Comparison of ENCODE assay signal across 23 cellular contexts in genomic region chr16:88321635-88322499, GRCh38.
DNase-seq lines count a peak whose midpoint lies in the region; ATAC-seq, FAIRE-seq and TF ChIP-seq lines count a peak whose summit lies in the region.
"Had no signal": no experiment of that assay in that cellular context is flagged by ENCODE, and none has a peak within 500 bp of the region (broad histone marks: within the 10 kb centered on the region; RNA-seq: fewer than 3 reads in every experiment).

No MANE protein-coding gene starts in this region.

- peaks cover 4% of the 10 kb centered on the region; the same call in 1 of the 2 replicates for H3K9me1 ChIP-seq in IMR-90 (ENCODE audit: insufficient read depth, low read length)

- H3K23ac ChIP-seq in IMR-90 (ENCODE audit: low read depth, low read length) = no peak overlapping the region

- no peak for TF ChIP-seq RAD21 in IMR-90 (IDR thresholded peaks at IDR 0.05; ENCODE audit: low read length)

- H2BK5ac ChIP-seq in IMR-90 (ENCODE audit: low read depth, low read length, poor library complexity, severe bottlenecking) = no peak overlapping the region

- H3K4me3 ChIP-seq in IMR-90 (ENCODE audit: insufficient read depth, low read depth, low read length) (no peak overlapping the region), kidney (ENCODE audit: low read length in 2 of 2) (no peak overlapping the region), osteoblast (ENCODE audit: insufficient read depth, low read length) (no peak overlapping the region), gastroesophageal sphincter (no peak overlapping the region)
- H3K4me3 ChIP-seq: A549; BLaER1 treated with 17β-estradiol and CSF1 and Interleukin-3, amounts not matched to agents 10 nM and 100 nM; GM23248 had no signal

- H3K9ac ChIP-seq in IMR-90 (ENCODE audit: low read depth, low read length) = no peak overlapping the region
- H3K9ac ChIP-seq in kidney (ENCODE audit: low read length in 2 of 2) = no peak overlapping the region
- H3K9ac ChIP-seq: BLaER1 treated with 17β-estradiol and CSF1 and Interleukin-3, amounts not matched to agents 10 nM and 100 nM; GM23248 had no signal

- intact Hi-C loops in Right ventricle myocardium superior (cut with DNase I) = no loop called here
- intact Hi-C loops in left ventricle myocardium superior (cut with micrococcal nuclease) = no loop called here
- intact Hi-C loops in IMR-90 (cut with micrococcal nuclease) = no loop called here
- intact Hi-C loops in kidney (cut with DNase I) = no loop called here

- peak overlapping the region; percentile 80 for H4K91ac ChIP-seq in IMR-90 (ENCODE audit: insufficient read depth, low read depth, low read length)

- H2BK120ac ChIP-seq in IMR-90 (ENCODE audit: low read depth, low read length) = peak overlapping the region; percentile 88

- no peaks in the 10 kb centered on the region for H3K36me3 ChIP-seq in IMR-90 (ENCODE audit: control insufficient read depth, insufficient read depth, low read length)
- H3K36me3 ChIP-seq in kidney (ENCODE audit: control insufficient read depth in 1 of 2, insufficient read depth in 2 of 2, low read length in 2 of 2) = no peaks in the 10 kb centered on the region
- H3K36me3 ChIP-seq in osteoblast (ENCODE audit: insufficient read depth, low read length) = no peaks in the 10 kb centered on the region
- no peaks in the 10 kb centered on the region for H3K36me3 ChIP-seq in gastroesophageal sphincter
- H3K36me3 ChIP-seq: BE2C; BLaER1 treated with 17β-estradiol and CSF1 and Interleukin-3, amounts not matched to agents 10 nM and 100 nM had no signal

- TF ChIP-seq POLR2A in IMR-90 (IDR thresholded peaks at IDR 0.05; ENCODE audit: low read depth, low read length) (no peak), gastroesophageal sphincter (IDR thresholded peaks at IDR 0.05) (no peak)

- H3K56ac ChIP-seq in IMR-90 (ENCODE audit: extremely low read depth, insufficient read depth, low read length) = no peak overlapping the region

- peak overlapping the region; percentile 69 for H2AK5ac ChIP-seq in IMR-90 (ENCODE audit: low read depth, low read length)

- no peak overlapping the region for H3K4me2 ChIP-seq in IMR-90 (ENCODE audit: low read depth, low read length)
- H3K4me2 ChIP-seq in osteoblast (ENCODE audit: insufficient read depth, low read length) = no peak overlapping the region
- H3K4me2 ChIP-seq: A549 had no signal

- H3K79me1 ChIP-seq in IMR-90 (ENCODE audit: low read depth in 1 of 2, low read length in 2 of 2) = no peaks in the 10 kb centered on the region

- H2AFZ ChIP-seq in IMR-90 (replicated peaks; ENCODE audit: low read length, poor library complexity) = peak overlapping the region; percentile 54
- H2AFZ ChIP-seq in osteoblast (ENCODE audit: low read length) = no peak overlapping the region
- H2AFZ ChIP-seq: GM23248 had no signal

- H3K18ac ChIP-seq in IMR-90 (ENCODE audit: low read depth, low read length) = no peak overlapping the region

- FAIRE-seq in kidney (lab: Jason Lieb, UNC) = no peak
- FAIRE-seq: A549, G401.6, GM12892, GM19239, H1 had no signal

- H4K20me1 ChIP-seq in IMR-90 (ENCODE audit: insufficient read depth, low read length) = no peaks in the 10 kb centered on the region
- H4K20me1 ChIP-seq in osteoblast (ENCODE audit: insufficient read depth, low read length) = no peaks in the 10 kb centered on the region

- TF ChIP-seq EP300 in gastroesophageal sphincter (IDR thresholded peaks at IDR 0.05) = no peak

- POLR2A ChIA-PET in IMR-90 (lab: Charles Lee; ENCODE audit: unreplicated experiment) = no interaction called here

- in situ Hi-C loops in IMR-90 (cut with MboI; ENCODE audit: low sequenced_read_pairs) = no loop called here

- TF ChIP-seq CTCF in IMR-90 (conservative IDR thresholded peaks at IDR 0.05; ENCODE audit: low read depth, low read length) (no peak), kidney (IDR thresholded peaks at IDR 0.05; ENCODE audit: borderline replicate concordance, extremely low read depth, insufficient read depth) (no peak), osteoblast (IDR thresholded peaks at IDR 0.05; ENCODE audit: extremely low read depth, low read depth, low read length) (no peak), gastroesophageal sphincter (IDR thresholded peaks at IDR 0.05) (no peak)

- BruUV-seq in IMR-90 (replicated peaks; lab: Mats Ljungman, UMichigan) = no TSS peak

- dilution Hi-C loops in IMR-90 (cut with HindIII; ENCODE audit: low sequenced_read_pairs, unreplicated experiment) = no loop called here

- H2AK9ac ChIP-seq in IMR-90 (replicated peaks; ENCODE audit: low read depth, low read length, poor library complexity) = peak overlapping the region; percentile 48

- H3K4ac ChIP-seq in IMR-90 (ENCODE audit: low read depth, low read length) = peak overlapping the region; percentile 54; the same call in 1 of the 2 replicates

- H3K27ac ChIP-seq in IMR-90 (ENCODE audit: insufficient read depth, low read length) (no peak overlapping the region), kidney (ENCODE audit: low read depth in 2 of 2, low read length in 2 of 2) (no peak overlapping the region), osteoblast (ENCODE audit: low read depth, low read length) (no peak overlapping the region), gastroesophageal sphincter (no peak overlapping the region)
- H3K27ac ChIP-seq: BLaER1 treated with 17β-estradiol and CSF1 and Interleukin-3, amounts not matched to agents 10 nM and 100 nM; GM23248 had no signal

- H4K5ac ChIP-seq in IMR-90 (ENCODE audit: low read depth, low read length) = no peak overlapping the region

- DNase-seq in Right ventricle myocardium superior = peak; percentile 36
- DNase-seq in left ventricle myocardium superior = no peak
- no peak for DNase-seq in IMR-90
- peak; percentile 69 for DNase-seq in kidney
- peak; percentile 73 for DNase-seq in osteoblast (ENCODE audit: insufficient read length, low spot score, missing footprints)
- no peak for DNase-seq in COLO668 (lab: John Stamatoyannopoulos, UW; ENCODE audit: unreplicated experiment)
- no peak for DNase-seq in kidney tubule cell (ENCODE audit: low spot score)
- DNase-seq: 8988T; ACHN; AML-193; CD8-positive, alpha-beta memory T cell; COR-L47; DMS153; GM23248; HCEC 1CT had no signal

- H3K27me3 ChIP-seq in IMR-90 (ENCODE audit: control insufficient read depth, insufficient read depth, low read length) = no peaks in the 10 kb centered on the region
- H3K27me3 ChIP-seq in osteoblast (ENCODE audit: insufficient read depth, low read length) = no peaks in the 10 kb centered on the region
- peaks cover 21% of the 10 kb centered on the region for H3K27me3 ChIP-seq in gastroesophageal sphincter
- H3K27me3 ChIP-seq: BE2C; BLaER1 treated with 17β-estradiol and CSF1 and Interleukin-3, amounts not matched to agents 10 nM and 100 nM had no signal

- H4K8ac ChIP-seq in IMR-90 (ENCODE audit: low read depth in 2 of 2, low read length in 2 of 2) = no peak overlapping the region

- ATAC-seq in Right ventricle myocardium superior (ENCODE audit: poor library complexity) (no peak), left ventricle myocardium superior (no peak), IMR-90 (ENCODE audit: low read depth) (no peak), gastroesophageal sphincter (no peak)

- H3K9me3 ChIP-seq in IMR-90 (ENCODE audit: control insufficient read depth, insufficient read depth, low read length) (no peaks in the 10 kb centered on the region), kidney (ENCODE audit: control insufficient read depth in 1 of 2, low read length in 2 of 2) (no peaks in the 10 kb centered on the region), osteoblast (ENCODE audit: low read depth, low read length) (no peaks in the 10 kb centered on the region), gastroesophageal sphincter (peaks cover 0 to 8% (median 0%) of the 10 kb centered on the region in 3 donors)
- H3K9me3 ChIP-seq: BE2C had no signal

- 96% methylated on average over 18 of the region's 32 CpGs; no CpG with 5 or more reads in 1 of the 2 experiments for WGBS in IMR-90 (ENCODE audit: extremely low coverage in 2 of 2, insufficient read length in 1 of 2), 2 experiments
- 96 to 100% methylated on average over 2 to 6 of the region's 32 CpGs for WGBS in gastroesophageal sphincter (ENCODE audit: low coverage in 1 of 2), 2 donors

- no peaks in the 10 kb centered on the region for H3K79me2 ChIP-seq in osteoblast (ENCODE audit: insufficient read depth, low read length)

- H2BK20ac ChIP-seq in IMR-90 (ENCODE audit: low read depth, low read length) = no peak overlapping the region

- peak overlapping the region; percentile 74; the same call in 1 of the 3 replicates for H2BK15ac ChIP-seq in IMR-90 (ENCODE audit: low read depth, low read length)

- H3K14ac ChIP-seq in IMR-90 (replicated peaks; ENCODE audit: low read depth, low read length) = no peak overlapping the region

- CTCF ChIA-PET in IMR-90 (lab: Yijun Ruan, JAX) = interaction anchor here (0.7 kb wide), 1 partner anchor 125 kb away, joined by 4 read pairs; no protein-coding TSS in a partner anchor

- peaks cover 7% of the 10 kb centered on the region; the same call in 1 of the 2 replicates for H3K4me1 ChIP-seq in IMR-90 (ENCODE audit: control insufficient read depth, insufficient read depth, low read length)
- no peaks in the 10 kb centered on the region for H3K4me1 ChIP-seq in kidney (ENCODE audit: control insufficient read depth in 1 of 2, insufficient read depth in 1 of 2, low read depth in 1 of 2, low read length in 2 of 2)
- no peaks in the 10 kb centered on the region for H3K4me1 ChIP-seq in osteoblast (ENCODE audit: insufficient read depth, low read length)
- H3K4me1 ChIP-seq in gastroesophageal sphincter = no peaks in the 10 kb centered on the region
- H3K4me1 ChIP-seq: BE2C had no signal

TF ChIP-seq in IMR-90, 13 proteins besides CTCF, POLR2A, EP300 and RAD21 (continues in another document):
- TF ChIP-seq RFX5 (IDR thresholded peaks at IDR 0.05; ENCODE audit: low read depth, low read length) (no peak), CEBPB (IDR thresholded peaks at IDR 0.05; ENCODE audit: low read depth, low read length) (no peak), NFE2L2 (IDR thresholded peaks at IDR 0.05; ENCODE audit: low read depth, low read length) (no peak), ELK1 (IDR thresholded peaks at IDR 0.05; ENCODE audit: borderline replicate concordance, low read depth, low read length) (no peak), RCOR1 (IDR thresholded peaks at IDR 0.05; ENCODE audit: insufficient replicate concordance, low read length) (no peak), MXI1 (IDR thresholded peaks at IDR 0.05; ENCODE audit: borderline replicate concordance, low read depth, low read length) (no peak)

Comparison
In these comparisons a context has a peak if more than half of its experiments do, and no peak if none do; other contexts are left out.
1. DNase-seq: peak in Right ventricle myocardium superior (single experiment), kidney (single experiment) and osteoblast (single experiment); none in left ventricle myocardium superior (single experiment), IMR-90 (single experiment), COLO668 (single experiment) and kidney tubule cell (single experiment).